In the genomic region with DNA sequence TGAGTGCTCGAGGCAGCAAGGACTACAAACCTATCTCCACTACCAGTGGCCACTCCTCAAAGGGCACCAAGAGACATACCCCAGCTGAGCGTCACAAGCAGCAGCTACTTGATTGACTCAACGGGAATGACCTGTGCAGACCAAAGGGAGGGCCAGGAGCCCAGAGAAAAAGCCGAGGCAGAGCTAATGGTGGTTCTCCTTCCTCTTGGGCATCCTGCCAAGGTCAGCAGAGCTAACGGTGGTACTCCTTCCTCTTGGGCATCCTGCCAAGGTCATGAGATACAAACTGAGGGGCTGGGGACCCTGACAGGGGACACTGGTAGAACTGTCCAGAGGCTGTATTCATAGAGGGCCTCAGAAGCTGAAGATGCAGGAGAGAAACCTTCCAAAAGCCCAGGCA, we compare ENCODE assay signal across 14 cellular contexts.
DNase-seq lines count a peak whose midpoint lies in the region; ATAC-seq and TF ChIP-seq lines count a peak whose summit lies in the region.
"Had no signal": no experiment of that assay in that cellular context is flagged by ENCODE, and none has a peak within 500 bp of the region (broad histone marks: within the 10 kb centered on the region; RNA-seq: fewer than 3 reads in every experiment).

No MANE protein-coding gene starts in this region.

- H3K27ac Mint-ChIP-seq in IgD-negative memory B cell (peak overlapping the region; percentile 1 to 68 (median 52)), H9 (peak overlapping the region in 1 of 3 experiments; percentile 38; a peak in 2 of 7 replicates)
- H3K27ac Mint-ChIP-seq in activated T-helper 2 cell treated with anti-CD3 and anti-CD28 coated beads, Interferon-gamma antibody, Interleukin-2, Interleukin-4, amounts not matched to agents 10 μg/mL and 5 μg/mL and 100 μg/mL, durations not matched to agents 14 hours and 24 hours and 36 hours = no peak overlapping the region

- peaks cover 55% of the 10 kb centered on the region for H3K4me1 ChIP-seq in effector memory CD4-positive, alpha-beta T cell (ENCODE audit: control insufficient read depth, insufficient read depth, low read length, poor library complexity, severe bottlenecking)
- H3K4me1 ChIP-seq in gastrocnemius medialis (peaks cover 86 to 96% of the 10 kb centered on the region in 2 donors), H9 (ENCODE audit: insufficient read depth, low read length) (no peaks in the 10 kb centered on the region)

- H3K27me3 Mint-ChIP-seq in IgD-negative memory B cell (no peaks in the 10 kb centered on the region), H9 (ENCODE audit: low read depth) (no peaks in the 10 kb centered on the region)
- H3K27me3 Mint-ChIP-seq in activated T-helper 2 cell treated with anti-CD3 and anti-CD28 coated beads, Interferon-gamma antibody, Interleukin-2, Interleukin-4, amounts not matched to agents 10 μg/mL and 5 μg/mL and 100 μg/mL, durations not matched to agents 14 hours and 24 hours and 36 hours (ENCODE audit: low read depth) = no peaks in the 10 kb centered on the region

- no peak overlapping the region for H2BK120ac ChIP-seq in H9 (ENCODE audit: low read depth, low read length, poor library complexity, severe bottlenecking)

- H3T11ph ChIP-seq in H9 (ENCODE audit: low read length) = no peak overlapping the region

- H3K27ac ChIP-seq in effector memory CD4-positive, alpha-beta T cell (ENCODE audit: insufficient read depth, low read length, poor library complexity, severe bottlenecking) = peak overlapping the region; percentile 30
- H3K27ac ChIP-seq in gastrocnemius medialis (peak overlapping the region; percentile 81 to 98 (median 95)), H9 (ENCODE audit: insufficient read length, low read depth, low read length) (no peak overlapping the region)
- H3K27ac ChIP-seq: C4-2B had no signal

- H3K56ac ChIP-seq in H9 (ENCODE audit: insufficient read length, low read depth, low read length) = no peak overlapping the region

- intact Hi-C loops in gastrocnemius medialis (cut with DNase I; ENCODE audit: low total_unique reads) = no loop called here
- intact Hi-C loops in activated T-helper 2 cell treated with anti-CD3 and anti-CD28 coated beads, Interferon-gamma antibody, Interleukin-2, Interleukin-4, amounts not matched to agents 10 μg/mL and 5 μg/mL and 100 μg/mL, durations not matched to agents 14 hours and 24 hours and 36 hours (cut with micrococcal nuclease) = no loop called here

- no peak overlapping the region for H2AFZ ChIP-seq in H9 (ENCODE audit: low read length)

- no peak overlapping the region for H3K4me2 ChIP-seq in H9 (ENCODE audit: insufficient read depth, insufficient read length, low read length)

- H3K14ac ChIP-seq in H9 (ENCODE audit: insufficient read depth, low read length) = no peak overlapping the region; the same call in 1 of the 2 replicates

- H3K79me2 ChIP-seq in H9 (ENCODE audit: insufficient read depth, low read length) = no peaks in the 10 kb centered on the region

- H3K4me1 Mint-ChIP-seq in IgD-negative memory B cell (peaks cover 34 to 59% (median 56%) of the 10 kb centered on the region in 3 donors), H9 (peaks cover 16 to 21% of the 10 kb centered on the region in 2 experiments)
- peaks cover 47% of the 10 kb centered on the region for H3K4me1 Mint-ChIP-seq in activated T-helper 2 cell treated with anti-CD3 and anti-CD28 coated beads, Interferon-gamma antibody, Interleukin-2, Interleukin-4, amounts not matched to agents 10 μg/mL and 5 μg/mL and 100 μg/mL, durations not matched to agents 14 hours and 24 hours and 36 hours (ENCODE audit: low read depth)

- no peaks in the 10 kb centered on the region for H3K27me3 ChIP-seq in effector memory CD4-positive, alpha-beta T cell (replicated peaks; ENCODE audit: control insufficient read depth, insufficient read depth, low read length, poor library complexity, severe bottlenecking)
- H3K27me3 ChIP-seq in gastrocnemius medialis (no peaks in the 10 kb centered on the region), H9 (ENCODE audit: insufficient read depth, low read length) (no peaks in the 10 kb centered on the region)
- H3K27me3 ChIP-seq: pancreas had no signal

- ATAC-seq in gastrocnemius medialis = no peak
- ATAC-seq: activated T-cell treated with anti-CD3 and anti-CD28 coated beads, Interleukin-2, amount 50 U/mL, for 72 hours had no signal

- no peaks in the 10 kb centered on the region for H4K20me1 ChIP-seq in H9 (ENCODE audit: control insufficient read depth, insufficient read depth, insufficient read length)

- no CpG with 5 or more reads among the region's 5 CpGs for WGBS in H9 (ENCODE audit: extremely low coverage, insufficient read length, low lambda C conversion rate)

- TF ChIP-seq CTCF in gastrocnemius medialis (IDR thresholded peaks at IDR 0.05 in 4 of 5, conservative IDR thresholded peaks at IDR 0.05 in 1 of 5) = no peak
- no peak for TF ChIP-seq CTCF in H9 (conservative IDR thresholded peaks at IDR 0.05)

- no peak overlapping the region for H4K91ac ChIP-seq in H9 (ENCODE audit: insufficient read length, low read depth, low read length)

- in situ Hi-C loops in gastrocnemius medialis (cut with MboI; ENCODE audit: low sequenced_read_pairs in 4 of 4) = no loop called here

- no peak for TF ChIP-seq POLR2A in gastrocnemius medialis (IDR thresholded peaks at IDR 0.05)

- no peaks in the 10 kb centered on the region for H3K23me2 ChIP-seq in H9 (ENCODE audit: insufficient read length, low read depth, low read length, poor library complexity, severe bottlenecking)

- H2BK20ac ChIP-seq in H9 (ENCODE audit: low read depth, low read length, poor library complexity, severe bottlenecking) = no peak overlapping the region

- H4K5ac ChIP-seq in H9 (ENCODE audit: insufficient read length, low read depth, low read length) = no peak overlapping the region

- no peak overlapping the region for H3K18ac ChIP-seq in H9 (ENCODE audit: insufficient read length, low read depth, low read length)

- H3K4ac ChIP-seq in H9 (ENCODE audit: low read depth, low read length) = no peak overlapping the region

- H2BK12ac ChIP-seq in H9 (ENCODE audit: insufficient read length, low read depth, low read length) = no peak overlapping the region

- H2AK5ac ChIP-seq in H9 (ENCODE audit: insufficient read length, low read length) = no peak overlapping the region

- H3K79me1 ChIP-seq in H9 (ENCODE audit: insufficient read depth, low read depth, low read length, poor library complexity, severe bottlenecking) = no peaks in the 10 kb centered on the region

- no peak overlapping the region for H2BK15ac ChIP-seq in H9 (ENCODE audit: low read depth, low read length)

- DNase-seq in CD1c-positive myeloid dendritic cell (ENCODE audit: extremely low spot score) = peak; percentile 67
- no peak for DNase-seq in effector memory CD4-positive, alpha-beta T cell
- DNase-seq in gastrocnemius medialis = no peak
- DNase-seq in islet precursor cell = no peak
- DNase-seq in H9 = no peak
- DNase-seq in activated T-helper 2 cell treated with anti-CD3 and anti-CD28 coated beads, Interferon-gamma antibody, Interleukin-2, Interleukin-4, amounts not matched to agents 10 μg/mL and 5 μg/mL and 100 μg/mL, durations not matched to agents 14 hours and 24 hours and 36 hours (ENCODE audit: low spot score) = no peak
- DNase-seq in germinal center (ENCODE audit: low spot score) = no peak
- DNase-seq: activated CD4-positive, CD25-positive, alpha-beta regulatory T cell; activated T-cell treated with anti-CD3 and anti-CD28 coated beads, Interleukin-2, amount 50 U/mL, for 72 hours; mesenchymal stem cell; NCI-H748 treated with DMSO at 0.1 percent for 48 hours had no signal

- H3K9ac ChIP-seq in H9 (ENCODE audit: extremely low read depth, insufficient read length, low read length) = no peak overlapping the region

- peak overlapping the region in 2 of 4 donors; percentile 73 to 87 for H3K4me3 Mint-ChIP-seq in IgD-negative memory B cell
- no peak overlapping the region for H3K4me3 Mint-ChIP-seq in H9
- H3K4me3 Mint-ChIP-seq in activated T-helper 2 cell treated with anti-CD3 and anti-CD28 coated beads, Interferon-gamma antibody, Interleukin-2, Interleukin-4, amounts not matched to agents 10 μg/mL and 5 μg/mL and 100 μg/mL, durations not matched to agents 14 hours and 24 hours and 36 hours (ENCODE audit: low read depth) = no peak overlapping the region
- H3K4me3 Mint-ChIP-seq: activated T-cell treated with anti-CD3 and anti-CD28 coated beads, Interleukin-2, amount 50 U/mL, for 72 hours had no signal

- H3K4me3 ChIP-seq in effector memory CD4-positive, alpha-beta T cell (ENCODE audit: insufficient read depth, low read depth, low read length, poor library complexity, severe bottlenecking) = no peak overlapping the region
- no peak overlapping the region for H3K4me3 ChIP-seq in gastrocnemius medialis
- H3K4me3 ChIP-seq: pancreas had no signal

- no peak overlapping the region for H2BK5ac ChIP-seq in H9 (ENCODE audit: insufficient read length, low read length)

- H3K36me3 ChIP-seq in effector memory CD4-positive, alpha-beta T cell (ENCODE audit: control insufficient read depth, insufficient read depth, low read length) = peaks cover 33% of the 10 kb centered on the region
- H3K36me3 ChIP-seq in gastrocnemius medialis = peaks cover 0 to 22% of the 10 kb centered on the region in 2 donors

- H3K9me3 ChIP-seq in effector memory CD4-positive, alpha-beta T cell (ENCODE audit: control insufficient read depth, low read length) = no peaks in the 10 kb centered on the region
- H3K9me3 ChIP-seq in gastrocnemius medialis (no peaks in the 10 kb centered on the region), H9 (ENCODE audit: control insufficient read depth, low read depth, low read length) (no peaks in the 10 kb centered on the region)
- H3K9me3 ChIP-seq: pancreas had no signal

- H4K8ac ChIP-seq in H9 (replicated peaks; ENCODE audit: insufficient read length, low read depth, low read length) = no peak overlapping the region

- no peak overlapping the region for H3K23ac ChIP-seq in H9 (ENCODE audit: insufficient read length, low read depth, low read length)

- H3K36me3 Mint-ChIP-seq in IgD-negative memory B cell (peaks cover 6% of the 10 kb centered on the region), H9 (ENCODE audit: insufficient read depth in 1 of 3, low read depth in 3 of 3) (peaks cover 5 to 15% (median 5%) of the 10 kb centered on the region in 3 experiments; a peak in 6 of 7 replicates)
- H3K36me3 Mint-ChIP-seq in activated T-helper 2 cell treated with anti-CD3 and anti-CD28 coated beads, Interferon-gamma antibody, Interleukin-2, Interleukin-4, amounts not matched to agents 10 μg/mL and 5 μg/mL and 100 μg/mL, durations not matched to agents 14 hours and 24 hours and 36 hours (ENCODE audit: low read depth) = peaks cover 70% of the 10 kb centered on the region

- H3K9me3 Mint-ChIP-seq in IgD-negative memory B cell = no peaks in the 10 kb centered on the region
- H3K9me3 Mint-ChIP-seq in H9 = no peaks in the 10 kb centered on the region
- no peaks in the 10 kb centered on the region for H3K9me3 Mint-ChIP-seq in activated T-helper 2 cell treated with anti-CD3 and anti-CD28 coated beads, Interferon-gamma antibody, Interleukin-2, Interleukin-4, amounts not matched to agents 10 μg/mL and 5 μg/mL and 100 μg/mL, durations not matched to agents 14 hours and 24 hours and 36 hours
- H3K9me3 Mint-ChIP-seq: activated T-cell treated with anti-CD3 and anti-CD28 coated beads, Interleukin-2, amount 50 U/mL, for 72 hours had no signal
